In the genomic region with DNA sequence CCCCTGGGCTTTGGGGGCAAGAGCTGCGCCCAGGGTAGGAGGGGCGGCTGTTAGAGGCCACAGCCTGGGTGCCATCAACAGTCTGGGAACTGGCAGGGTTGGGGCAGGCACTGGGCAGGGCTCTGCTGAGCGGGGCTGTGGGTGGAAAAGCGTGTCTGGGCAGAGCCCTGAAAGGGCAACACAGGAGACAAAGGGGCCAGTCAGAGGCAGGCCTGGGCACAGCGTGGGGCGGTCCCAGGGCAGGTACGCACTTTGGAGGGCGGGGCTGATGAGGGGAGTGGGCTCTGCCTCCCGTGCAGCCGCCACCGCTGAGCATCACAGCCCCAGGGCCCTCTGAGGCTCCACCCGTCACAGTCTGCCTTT, we compare ENCODE assay signal across 10 cellular contexts. TPM values are rescaled to one million over a fixed set of nuclear protein-coding genes. Genes with fewer than 3 reads are reported as not detected.
A peak's percentile ranks its signal among the peaks of the same experiment; 100 is the strongest.
DNase-seq lines count a peak whose midpoint lies in the region; ATAC-seq lines count a peak whose summit lies in the region.
"Had no signal": no experiment of that assay in that cellular context is flagged by ENCODE, and none has a peak within 500 bp of the region (broad histone marks: within the 10 kb centered on the region; RNA-seq: fewer than 3 reads in every experiment).

No MANE protein-coding gene starts in this region.

- no peaks in the 10 kb centered on the region for H3K9me3 Mint-ChIP-seq in activated CD4-positive, alpha-beta T cell treated with anti-CD3 and anti-CD28 coated beads for 36 hours (ENCODE audit: low read depth)
- no peaks in the 10 kb centered on the region for H3K9me3 Mint-ChIP-seq in effector memory CD8-positive, alpha-beta T cell
- no peaks in the 10 kb centered on the region for H3K9me3 Mint-ChIP-seq in stimulated activated effector memory CD8-positive, alpha-beta T cell treated with anti-CD3 and anti-CD28 coated beads, Interleukin-12 subunit alpha, Interleukin-12 subunit beta, amount 100 ng/mL, for 72 hours
- H3K9me3 Mint-ChIP-seq: T-helper 1 cell treated with Interleukin-12 subunit alpha and Interleukin-12 subunit beta and Interleukin-4 antibody, amounts not matched to agents 30 μg/mL and 1 μg/mL, for 36 hours had no signal

- POLR2A ChIA-PET in activated CD4-positive, alpha-beta T cell treated with anti-CD3 and anti-CD28 coated beads for 36 hours (lab: Charles Lee), result no interaction called here

- peaks cover 2% of the 10 kb centered on the region for H3K36me3 Mint-ChIP-seq in activated CD4-positive, alpha-beta T cell treated with anti-CD3 and anti-CD28 coated beads for 36 hours (ENCODE audit: low read depth)
- peaks cover 4% of the 10 kb centered on the region for H3K36me3 Mint-ChIP-seq in effector memory CD8-positive, alpha-beta T cell (ENCODE audit: insufficient read depth)
- H3K36me3 Mint-ChIP-seq in stimulated activated effector memory CD8-positive, alpha-beta T cell treated with anti-CD3 and anti-CD28 coated beads, Interleukin-12 subunit alpha, Interleukin-12 subunit beta, amount 100 ng/mL, for 72 hours, result no peaks in the 10 kb centered on the region

- no peak overlapping the region for H3K4me3 Mint-ChIP-seq in activated CD4-positive, alpha-beta T cell treated with anti-CD3 and anti-CD28 coated beads for 36 hours
- H3K4me3 Mint-ChIP-seq in effector memory CD8-positive, alpha-beta T cell, result no peak overlapping the region
- no peak overlapping the region for H3K4me3 Mint-ChIP-seq in stimulated activated effector memory CD8-positive, alpha-beta T cell treated with anti-CD3 and anti-CD28 coated beads, Interleukin-12 subunit alpha, Interleukin-12 subunit beta, amount 100 ng/mL, for 72 hours
- H3K4me3 Mint-ChIP-seq: T-helper 1 cell treated with Interleukin-12 subunit alpha and Interleukin-12 subunit beta and Interleukin-4 antibody, amounts not matched to agents 30 μg/mL and 1 μg/mL, for 36 hours had no signal

- H3K4me1 Mint-ChIP-seq in activated CD4-positive, alpha-beta T cell treated with anti-CD3 and anti-CD28 coated beads for 36 hours, result no peaks in the 10 kb centered on the region
- H3K4me1 Mint-ChIP-seq in effector memory CD8-positive, alpha-beta T cell (ENCODE audit: low read depth in 2 of 2), result peaks cover 0 to 6% of the 10 kb centered on the region in 2 donors
- peaks cover 9% of the 10 kb centered on the region for H3K4me1 Mint-ChIP-seq in stimulated activated effector memory CD8-positive, alpha-beta T cell treated with anti-CD3 and anti-CD28 coated beads, Interleukin-12 subunit alpha, Interleukin-12 subunit beta, amount 100 ng/mL, for 72 hours

- intact Hi-C loops in activated CD4-positive, alpha-beta T cell treated with anti-CD3 and anti-CD28 coated beads for 36 hours (cut with DNase I, micrococcal nuclease), result loop anchor here (1.0 to 5.0 kb wide), 6 partner anchors 20 to 270 kb away; partner anchors contain the start of gene PSRC1 (in 1 of the 2)

- CTCF ChIA-PET in activated CD4-positive, alpha-beta T cell treated with anti-CD3 and anti-CD28 coated beads for 36 hours (lab: Charles Lee), result interaction anchor here (0.7 to 7.2 kb wide), 8 partner anchors 14 to 247 kb away, joined by 3 to 76 read pairs (median 4); partner anchors contain the start of genes SARS1 and SORT1

- no peak for DNase-seq in activated CD4-positive, alpha-beta T cell treated with anti-CD3 and anti-CD28 coated beads for 36 hours
- no peak for DNase-seq in activated CD4-positive, alpha-beta T cell treated with anti-CD3 and anti-CD28 coated beads for 48 hours
- DNase-seq in NCI-H2196 (lab: John Stamatoyannopoulos, UW; ENCODE audit: unreplicated experiment) (peak; percentile 95), NCI-H128 (lab: John Stamatoyannopoulos, UW; ENCODE audit: unreplicated experiment) (no peak), mucosa of gallbladder (ENCODE audit: low spot score) (no peak)
- DNase-seq in effector memory CD8-positive, alpha-beta T cell, result no peak
- DNase-seq in stimulated activated effector memory CD8-positive, alpha-beta T cell treated with anti-CD3 and anti-CD28 coated beads, Interleukin-12 subunit alpha, Interleukin-12 subunit beta, amount 100 ng/mL, for 72 hours (ENCODE audit: low spot score in 2 of 2), result no peak

- peak; percentile 56 for ATAC-seq in activated CD4-positive, alpha-beta T cell treated with anti-CD3 and anti-CD28 coated beads for 36 hours
- peak; percentile 11 for ATAC-seq in effector memory CD8-positive, alpha-beta T cell (replicated peaks)
- ATAC-seq in stimulated activated effector memory CD8-positive, alpha-beta T cell treated with anti-CD3 and anti-CD28 coated beads, Interleukin-12 subunit alpha, Interleukin-12 subunit beta, amount 100 ng/mL, for 72 hours, result peak; percentile 3
- no peak for ATAC-seq in GM21529 (IDR thresholded peaks at IDR 0.05; ENCODE audit: unreplicated experiment)

- peak overlapping the region; percentile 89 for H3K27ac Mint-ChIP-seq in activated CD4-positive, alpha-beta T cell treated with anti-CD3 and anti-CD28 coated beads for 36 hours
- H3K27ac Mint-ChIP-seq in effector memory CD8-positive, alpha-beta T cell, result no peak overlapping the region
- peak overlapping the region; percentile 77 for H3K27ac Mint-ChIP-seq in stimulated activated effector memory CD8-positive, alpha-beta T cell treated with anti-CD3 and anti-CD28 coated beads, Interleukin-12 subunit alpha, Interleukin-12 subunit beta, amount 100 ng/mL, for 72 hours
- H3K27ac Mint-ChIP-seq: T-helper 1 cell treated with Interleukin-12 subunit alpha and Interleukin-12 subunit beta and Interleukin-4 antibody, amounts not matched to agents 30 μg/mL and 1 μg/mL, for 36 hours had no signal

- no peaks in the 10 kb centered on the region for H3K27me3 Mint-ChIP-seq in activated CD4-positive, alpha-beta T cell treated with anti-CD3 and anti-CD28 coated beads for 36 hours
- no peaks in the 10 kb centered on the region for H3K27me3 Mint-ChIP-seq in effector memory CD8-positive, alpha-beta T cell

RNA-seq across cellular contexts. Expression of gene CELSR2, which starts 13.9 kb away (rescaled TPM):
- total RNA-seq in activated CD4-positive, alpha-beta T cell treated with anti-CD3 and anti-CD28 coated beads for 36 hours, result 1 to 10 TPM; 1.9 to 2.0 TPM
- 20.9 TPM for total RNA-seq in mucosa of gallbladder

RNA-seq across cellular contexts. Expression of gene PSRC1, which starts 19.7 kb away (rescaled TPM):
- 10 to 100 TPM; 17.6 to 18.4 TPM for total RNA-seq in activated CD4-positive, alpha-beta T cell treated with anti-CD3 and anti-CD28 coated beads for 36 hours
- total RNA-seq in mucosa of gallbladder, result 7.4 TPM

RNA-seq across cellular contexts. Expression of gene MYBPHL, which starts 43.6 kb away (rescaled TPM):
- total RNA-seq in activated CD4-positive, alpha-beta T cell treated with anti-CD3 and anti-CD28 coated beads for 36 hours, result not detected
- 0.20 TPM for total RNA-seq in mucosa of gallbladder
- total RNA-seq: NCI-H460 had no signal

RNA-seq across cellular contexts. Expression of gene SARS1, which starts 49.5 kb away (rescaled TPM):
- 100 to 1,000 TPM; 224 to 240 TPM for total RNA-seq in activated CD4-positive, alpha-beta T cell treated with anti-CD3 and anti-CD28 coated beads for 36 hours
- 113 TPM for total RNA-seq in mucosa of gallbladder

Comparison
In these comparisons a context has a peak if more than half of its experiments do, and no peak if none do; other contexts are left out.
1. H3K27ac Mint-ChIP-seq: peak in activated CD4-positive, alpha-beta T cell treated with anti-CD3 and anti-CD28 coated beads for 36 hours (single experiment) and stimulated activated effector memory CD8-positive, alpha-beta T cell treated with anti-CD3 and anti-CD28 coated beads, Interleukin-12 subunit alpha, Interleukin-12 subunit beta, amount 100 ng/mL, for 72 hours (single experiment); none in effector memory CD8-positive, alpha-beta T cell (0 of 2).